ENCODE assay signal across 31 cellular contexts in genomic region chr18:54849683-54850082, GRCh38. TPM values are rescaled to one million over a fixed set of nuclear protein-coding genes. Genes with fewer than 3 reads are reported as not detected.
"Had no signal": no experiment of that assay in that cellular context is flagged by ENCODE, and none has a peak within 500 bp of the region (broad histone marks: within the 10 kb centered on the region; RNA-seq: fewer than 3 reads in every experiment).

No MANE protein-coding gene starts in this region.

- H3K27ac ChIP-seq: KMS-11, PC-9, RWPE1, SJSA1 had no signal

- ATAC-seq: Panc1, Right ventricle myocardium inferior had no signal

- H3K36me3 ChIP-seq: SJSA1 had no signal

- DNase-seq: Karpas-422, MM.1S, NCI-H1048, NCI-H1092 treated with DMSO at 0.1 percent for 48 hours, NCI-H1105 treated with DMSO at 0.1 percent for 48 hours, NCI-H1417, NCI-H1436, NCI-H146, NCI-H1694, NCI-H187, NCI-H1930, NCI-H2029 treated with DMSO at 0.1 percent for 48 hours, NCI-H2081 treated with DMSO at 0.1 percent for 48 hours, NCI-H2107, NCI-H2171, NCI-H226, NCI-H510A treated with DMSO at 0.1 percent for 48 hours, NCI-H524 treated with DMSO at 0.1 percent for 48 hours, NCI-H526 treated with DMSO at 0.1 percent for 48 hours, NCI-H774, PC-9, SHP77 treated with DMSO at 0.1 percent for 48 hours, SK-N-SH, SW 1271, T-helper 1 cell had no signal

- H3K4me3 ChIP-seq: PC-9, SJSA1 had no signal

- H3K27me3 ChIP-seq: SJSA1 had no signal

- H3K9me3 ChIP-seq: SJSA1, SK-N-SH had no signal

RNA-seq across cellular contexts. Expression of gene RAB27B, which starts 21.4 kb away (rescaled TPM):
- total RNA-seq: OCI-LY7 had no signal
